8 cellular contexts compared by ENCODE assay signal in genomic region chr13:113584870-113585671, GRCh38. TPM values are rescaled to one million over a fixed set of nuclear protein-coding genes. Genes with fewer than 3 reads are reported as not detected.
A peak's percentile ranks its signal among the peaks of the same experiment; 100 is the strongest.
DNase-seq lines count a peak whose midpoint lies in the region; FAIRE-seq and TF ChIP-seq lines count a peak whose summit lies in the region.

No MANE protein-coding gene starts in this region.

- peak overlapping the region; percentile 26 for H3K27ac ChIP-seq in astrocyte (ENCODE audit: low read depth, low read length)

- peaks cover 1% of the 10 kb centered on the region for H3K4me1 Mint-ChIP-seq in astrocyte (ENCODE audit: low read depth, unreplicated experiment)

- in situ Hi-C loops in GM13976 (cut with MboI; ENCODE audit: low sequenced_read_pairs, unreplicated experiment) = no loop called here

- H3K27me3 ChIP-seq in MG63 (no peaks in the 10 kb centered on the region), astrocyte (ENCODE audit: insufficient read depth, low read length) (no peaks in the 10 kb centered on the region)

- peak; percentile 76 for DNase-seq in GM13976 (ENCODE audit: low spot score)
- DNase-seq in H54 (ENCODE audit: insufficient read length, low spot score) = peak; percentile 67
- peak; percentile 43 for DNase-seq in MG63
- DNase-seq in astrocyte (ENCODE audit: low read depth) = no peak
- peak; percentile 41 for DNase-seq in iPS-NIHi7 (ENCODE audit: extremely low spot score)
- DNase-seq in stimulated activated CD4-positive, alpha-beta T cell treated with anti-CD3 and anti-CD28 coated beads, Interleukin-1b, Interleukin-23, amount 100 ng/mL, for 48 hours = peak; percentile 21
- DNase-seq in NCI-H128 (lab: John Stamatoyannopoulos, UW; ENCODE audit: unreplicated experiment) = no peak
- no peak for DNase-seq in cortex of kidney (lab: John Stamatoyannopoulos, UW)

- H3K27me3 Mint-ChIP-seq in astrocyte (ENCODE audit: low read depth, unreplicated experiment) = peaks cover 4% of the 10 kb centered on the region

- peak overlapping the region; percentile 93 for H3K4me2 ChIP-seq in astrocyte (ENCODE audit: low read length)

- H3K4me3 ChIP-seq in MG63 (peak overlapping the region; percentile 63), astrocyte (ENCODE audit: insufficient read depth, low read depth, low read length) (peak overlapping the region; percentile 73)

- peak overlapping the region; percentile 92 for H3K4me3 Mint-ChIP-seq in astrocyte (ENCODE audit: unreplicated experiment)

- no peak for FAIRE-seq in H54 (lab: Jason Lieb, UNC)
- FAIRE-seq in astrocyte (lab: Jason Lieb, UNC) = no peak

- H3K9me3 Mint-ChIP-seq in astrocyte (ENCODE audit: unreplicated experiment) = peaks cover 1% of the 10 kb centered on the region

- TF ChIP-seq POLR2A in H54 (IDR thresholded peaks at IDR 0.05; ENCODE audit: low read depth, low read length) = no peak

- H3K4me1 ChIP-seq in astrocyte (ENCODE audit: insufficient read depth, low read length) = peaks cover 4% of the 10 kb centered on the region

- H2AFZ ChIP-seq in astrocyte (ENCODE audit: low read depth, low read length) = no peak overlapping the region

- H4K20me1 ChIP-seq in astrocyte (ENCODE audit: insufficient read depth, low read length) = peaks cover 44% of the 10 kb centered on the region

- peak overlapping the region; percentile 59 for H3K27ac Mint-ChIP-seq in astrocyte (ENCODE audit: unreplicated experiment)

- H3K9me3 ChIP-seq in MG63 = no peaks in the 10 kb centered on the region
- no peaks in the 10 kb centered on the region for H3K9me3 ChIP-seq in astrocyte (ENCODE audit: insufficient read depth, low read depth, low read length)

- no peak for TF ChIP-seq CTCF in GM13976 (IDR thresholded peaks at IDR 0.05; ENCODE audit: borderline replicate concordance, control extremely low read depth, extremely low read depth, insufficient read depth, missing control alignments)
- no peak for TF ChIP-seq CTCF in astrocyte (IDR thresholded peaks at IDR 0.05; ENCODE audit: insufficient read depth, low read depth, low read length)

- H3K36me3 ChIP-seq in MG63 = peaks cover 35% of the 10 kb centered on the region
- H3K36me3 ChIP-seq in astrocyte (ENCODE audit: insufficient read depth, low read length) = peaks cover 11% of the 10 kb centered on the region

- peaks cover 1% of the 10 kb centered on the region for H3K36me3 Mint-ChIP-seq in astrocyte (ENCODE audit: low read depth, unreplicated experiment)

- H3K9ac ChIP-seq in astrocyte (ENCODE audit: low read length) = peak overlapping the region; percentile 78

- H3K79me2 ChIP-seq in astrocyte (ENCODE audit: insufficient read depth, low read length) = peaks cover 50% of the 10 kb centered on the region

RNA-seq across cellular contexts. Expression of gene TFDP1, which starts 0.5 kb away (rescaled TPM):
- total RNA-seq in MG63 (2014; rRNA removed; shearing (Covaris generic); ENCODE audit: low replicate concordance) = 38.3 and 131 TPM in 2 replicates
- 39.0 and 49.4 TPM in 2 replicates for total RNA-seq in astrocyte

Comparison
In these comparisons a context has a peak if more than half of its experiments do, and no peak if none do; other contexts are left out.
1. DNase-seq: peak in GM13976 (single experiment), H54 (single experiment), MG63 (single experiment), iPS-NIHi7 (single experiment) and stimulated activated CD4-positive, alpha-beta T cell treated with anti-CD3 and anti-CD28 coated beads, Interleukin-1b, Interleukin-23, amount 100 ng/mL, for 48 hours (single experiment); none in astrocyte (single experiment), NCI-H128 (single experiment) and cortex of kidney (single experiment).